Comparison of ENCODE assay signal across 1 cellular context in genomic region chr3:53170325-53171108, GRCh38.
A peak's percentile ranks its signal among the peaks of the same experiment; 100 is the strongest.
TF ChIP-seq lines count a peak whose summit lies in the region.

No MANE protein-coding gene starts in this region.

TF ChIP-seq in HepG2, 621 proteins besides CTCF, POLR2A, EP300 and RAD21 (continued from another document and continues in another):
- TF ChIP-seq ARID5B (CRISPR knock-in tag; IDR thresholded peaks at IDR 0.05) (peak; percentile 60), ZNF607 (CRISPR knock-in tag; IDR thresholded peaks at IDR 0.05; ENCODE audit: borderline replicate concordance) (no peak), ZEB1 (IDR thresholded peaks at IDR 0.05; ENCODE audit: insufficient replicate concordance, low read depth) (peak; percentile 19), ARID4A (CRISPR knock-in tag; IDR thresholded peaks at IDR 0.05; ENCODE audit: borderline replicate concordance) (no peak; the same call in 1 of the 2 replicates), ZNF20 (CRISPR knock-in tag; IDR thresholded peaks at IDR 0.05) (no peak), ZNF343 (CRISPR knock-in tag; IDR thresholded peaks at IDR 0.05) (0 out of 2 replicates have a peak, but pooled peaks have one; percentile 57), MAZ (IDR thresholded peaks at IDR 0.05; ENCODE audit: borderline replicate concordance, low read depth, low read length) (no peak), MAZ (CRISPR knock-in tag; IDR thresholded peaks at IDR 0.05; ENCODE audit: low read depth) (no peak), CHCHD3 (CRISPR knock-in tag; IDR thresholded peaks at IDR 0.05) (no peak), HOXA3 (CRISPR knock-in tag; IDR thresholded peaks at IDR 0.05) (peak; percentile 75), ONECUT2 (CRISPR knock-in tag; IDR thresholded peaks at IDR 0.05) (no peak), NCOA2 (CRISPR knock-in tag; IDR thresholded peaks at IDR 0.05) (peak; percentile 48; the same call in 1 of the 2 replicates), SKI (IDR thresholded peaks at IDR 0.05; ENCODE audit: partially characterized antibody) (no peak), ZNF564 (CRISPR knock-in tag; IDR thresholded peaks at IDR 0.05) (peak; percentile 96), NCOR1 (IDR thresholded peaks at IDR 0.05; ENCODE audit: borderline replicate concordance, low read length) (peak; percentile 38; the same call in 1 of the 2 replicates), HNF1A (IDR thresholded peaks at IDR 0.05; ENCODE audit: low read depth) (no peak), HNF1A (CRISPR knock-in tag; IDR thresholded peaks at IDR 0.05; ENCODE audit: borderline replicate concordance) (peak; percentile 43), NFE2 (CRISPR knock-in tag; IDR thresholded peaks at IDR 0.05) (no peak), ZNF670 (CRISPR knock-in tag; IDR thresholded peaks at IDR 0.05; ENCODE audit: borderline replicate concordance) (no peak), CCDC6 (CRISPR knock-in tag; IDR thresholded peaks at IDR 0.05) (peak; percentile 56; the same call in 1 of the 2 replicates)
- TF ChIP-seq, protein P1, sequence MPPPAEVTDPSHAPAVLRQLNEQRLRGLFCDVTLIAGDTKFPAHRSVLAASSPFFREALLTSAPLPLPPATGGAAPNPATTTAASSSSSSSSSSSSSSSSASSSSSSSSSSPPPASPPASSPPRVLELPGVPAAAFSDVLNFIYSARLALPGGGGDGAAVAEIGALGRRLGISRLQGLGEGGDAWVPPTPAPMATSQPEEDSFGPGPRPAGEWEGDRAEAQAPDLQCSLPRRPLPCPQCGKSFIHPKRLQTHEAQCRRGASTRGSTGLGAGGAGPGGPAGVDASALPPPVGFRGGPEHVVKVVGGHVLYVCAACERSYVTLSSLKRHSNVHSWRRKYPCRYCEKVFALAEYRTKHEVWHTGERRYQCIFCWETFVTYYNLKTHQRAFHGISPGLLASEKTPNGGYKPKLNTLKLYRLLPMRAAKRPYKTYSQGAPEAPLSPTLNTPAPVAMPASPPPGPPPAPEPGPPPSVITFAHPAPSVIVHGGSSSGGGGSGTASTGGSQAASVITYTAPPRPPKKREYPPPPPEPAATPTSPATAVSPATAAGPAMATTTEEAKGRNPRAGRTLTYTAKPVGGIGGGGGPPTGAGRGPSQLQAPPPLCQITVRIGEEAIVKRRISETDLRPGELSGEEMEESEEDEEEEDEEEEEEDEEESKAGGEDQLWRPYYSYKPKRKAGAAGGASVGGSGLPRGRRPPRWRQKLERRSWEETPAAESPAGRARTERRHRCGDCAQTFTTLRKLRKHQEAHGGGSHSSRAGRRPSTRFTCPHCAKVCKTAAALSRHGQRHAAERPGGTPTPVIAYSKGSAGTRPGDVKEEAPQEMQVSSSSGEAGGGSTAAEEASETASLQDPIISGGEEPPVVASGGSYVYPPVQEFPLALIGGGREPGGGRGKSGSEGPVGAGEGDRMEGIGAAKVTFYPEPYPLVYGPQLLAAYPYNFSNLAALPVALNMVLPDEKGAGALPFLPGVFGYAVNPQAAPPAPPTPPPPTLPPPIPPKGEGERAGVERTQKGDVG (CRISPR knock-in tag; IDR thresholded peaks at IDR 0.05; ENCODE audit: borderline replicate concordance), result 0 out of 2 replicates have a peak, but pooled peaks have one; percentile 19
- TF ChIP-seq, protein P2, sequence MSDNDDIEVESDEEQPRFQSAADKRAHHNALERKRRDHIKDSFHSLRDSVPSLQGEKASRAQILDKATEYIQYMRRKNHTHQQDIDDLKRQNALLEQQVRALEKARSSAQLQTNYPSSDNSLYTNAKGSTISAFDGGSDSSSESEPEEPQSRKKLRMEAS (IDR thresholded peaks at IDR 0.05), result peak; percentile 74
- TF ChIP-seq, protein P3, sequence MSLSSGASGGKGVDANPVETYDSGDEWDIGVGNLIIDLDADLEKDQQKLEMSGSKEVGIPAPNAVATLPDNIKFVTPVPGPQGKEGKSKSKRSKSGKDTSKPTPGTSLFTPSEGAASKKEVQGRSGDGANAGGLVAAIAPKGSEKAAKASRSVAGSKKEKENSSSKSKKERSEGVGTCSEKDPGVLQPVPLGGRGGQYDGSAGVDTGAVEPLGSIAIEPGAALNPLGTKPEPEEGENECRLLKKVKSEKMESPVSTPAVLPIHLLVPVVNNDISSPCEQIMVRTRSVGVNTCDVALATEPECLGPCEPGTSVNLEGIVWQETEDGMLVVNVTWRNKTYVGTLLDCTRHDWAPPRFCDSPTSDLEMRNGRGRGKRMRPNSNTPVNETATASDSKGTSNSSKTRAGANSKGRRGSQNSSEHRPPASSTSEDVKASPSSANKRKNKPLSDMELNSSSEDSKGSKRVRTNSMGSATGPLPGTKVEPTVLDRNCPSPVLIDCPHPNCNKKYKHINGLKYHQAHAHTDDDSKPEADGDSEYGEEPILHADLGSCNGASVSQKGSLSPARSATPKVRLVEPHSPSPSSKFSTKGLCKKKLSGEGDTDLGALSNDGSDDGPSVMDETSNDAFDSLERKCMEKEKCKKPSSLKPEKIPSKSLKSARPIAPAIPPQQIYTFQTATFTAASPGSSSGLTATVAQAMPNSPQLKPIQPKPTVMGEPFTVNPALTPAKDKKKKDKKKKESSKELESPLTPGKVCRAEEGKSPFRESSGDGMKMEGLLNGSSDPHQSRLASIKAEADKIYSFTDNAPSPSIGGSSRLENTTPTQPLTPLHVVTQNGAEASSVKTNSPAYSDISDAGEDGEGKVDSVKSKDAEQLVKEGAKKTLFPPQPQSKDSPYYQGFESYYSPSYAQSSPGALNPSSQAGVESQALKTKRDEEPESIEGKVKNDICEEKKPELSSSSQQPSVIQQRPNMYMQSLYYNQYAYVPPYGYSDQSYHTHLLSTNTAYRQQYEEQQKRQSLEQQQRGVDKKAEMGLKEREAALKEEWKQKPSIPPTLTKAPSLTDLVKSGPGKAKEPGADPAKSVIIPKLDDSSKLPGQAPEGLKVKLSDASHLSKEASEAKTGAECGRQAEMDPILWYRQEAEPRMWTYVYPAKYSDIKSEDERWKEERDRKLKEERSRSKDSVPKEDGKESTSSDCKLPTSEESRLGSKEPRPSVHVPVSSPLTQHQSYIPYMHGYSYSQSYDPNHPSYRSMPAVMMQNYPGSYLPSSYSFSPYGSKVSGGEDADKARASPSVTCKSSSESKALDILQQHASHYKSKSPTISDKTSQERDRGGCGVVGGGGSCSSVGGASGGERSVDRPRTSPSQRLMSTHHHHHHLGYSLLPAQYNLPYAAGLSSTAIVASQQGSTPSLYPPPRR (CRISPR knock-in tag; IDR thresholded peaks at IDR 0.05; ENCODE audit: borderline replicate concordance), result peak; percentile 13; the same call in 1 of the 2 replicates
